In the genomic region with DNA sequence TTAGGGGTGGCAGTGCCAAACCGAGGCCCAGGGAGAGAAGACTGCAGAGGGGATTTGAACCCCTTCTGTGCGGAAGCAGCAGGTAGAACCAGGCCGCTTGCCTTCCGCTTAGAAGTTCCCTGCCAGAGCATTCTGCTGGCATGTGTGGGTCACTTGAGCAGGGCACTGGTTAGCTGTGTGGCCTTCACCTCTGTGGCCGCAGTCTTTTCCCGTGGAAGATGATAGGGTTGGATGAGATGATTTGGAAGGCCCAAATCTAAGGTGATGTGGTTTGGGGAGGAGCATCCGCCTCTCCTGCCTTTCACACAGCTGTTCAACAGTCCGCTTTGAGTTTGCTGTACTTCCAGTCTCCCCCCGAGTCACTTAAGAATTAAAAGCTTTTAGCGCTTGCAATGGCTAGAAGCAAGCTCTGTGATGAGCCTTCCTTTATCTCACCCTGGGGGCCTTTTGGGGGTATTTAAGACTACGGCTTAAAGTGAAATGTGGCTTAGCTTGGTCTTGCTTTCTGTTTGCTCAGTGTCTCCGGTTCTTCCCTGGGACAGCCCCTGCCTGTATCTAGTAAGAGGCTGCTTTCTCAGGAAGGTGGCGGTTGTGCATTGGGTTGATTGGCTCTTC, we compare ENCODE assay signal across 8 cellular contexts. TPM values are rescaled to one million over a fixed set of nuclear protein-coding genes. Genes with fewer than 3 reads are reported as not detected.
DNase-seq lines count a peak whose midpoint lies in the region; ATAC-seq, FAIRE-seq and TF ChIP-seq lines count a peak whose summit lies in the region.

No MANE protein-coding gene starts in this region.

- H3K9me3 ChIP-seq in SJCRH30 (replicated peaks) (no peaks in the 10 kb centered on the region), astrocyte (ENCODE audit: insufficient read depth, low read depth, low read length) (no peaks in the 10 kb centered on the region)

- peak overlapping the region; percentile 95 for H3K4me3 Mint-ChIP-seq in astrocyte (ENCODE audit: unreplicated experiment)

- H3K27ac Mint-ChIP-seq in astrocyte (ENCODE audit: unreplicated experiment) = peak overlapping the region; percentile 94

- H3K27me3 ChIP-seq in SJCRH30 (no peaks in the 10 kb centered on the region), astrocyte (ENCODE audit: insufficient read depth, low read length) (peaks cover 2% of the 10 kb centered on the region), kidney epithelial cell (ENCODE audit: control insufficient read depth, insufficient read depth, low read length) (no peaks in the 10 kb centered on the region)

- H3K9me3 Mint-ChIP-seq in astrocyte (ENCODE audit: unreplicated experiment) = peaks cover 2% of the 10 kb centered on the region

- H3K27me3 Mint-ChIP-seq in astrocyte (ENCODE audit: low read depth, unreplicated experiment) = no peaks in the 10 kb centered on the region

- peaks cover 37% of the 10 kb centered on the region for H3K79me2 ChIP-seq in astrocyte (ENCODE audit: insufficient read depth, low read length)

- H3K36me3 Mint-ChIP-seq in astrocyte (ENCODE audit: low read depth, unreplicated experiment) = peaks cover 10% of the 10 kb centered on the region

- peaks cover 5% of the 10 kb centered on the region for H3K4me1 ChIP-seq in SJCRH30
- peaks cover 8% of the 10 kb centered on the region for H3K4me1 ChIP-seq in astrocyte (ENCODE audit: insufficient read depth, low read length)

- peak overlapping the region; percentile 92 for H3K9ac ChIP-seq in astrocyte (ENCODE audit: low read length)

- peak overlapping the region; percentile 98 for H3K4me2 ChIP-seq in astrocyte (ENCODE audit: low read length)

- H3K4me1 Mint-ChIP-seq in astrocyte (ENCODE audit: low read depth, unreplicated experiment) = peaks cover 4% of the 10 kb centered on the region

- TF ChIP-seq CTCF in astrocyte (IDR thresholded peaks at IDR 0.05; ENCODE audit: insufficient read depth, low read depth, low read length) (no peak), kidney epithelial cell (IDR thresholded peaks at IDR 0.05; ENCODE audit: insufficient read depth, low read length, poor library complexity, severe bottlenecking) (no peak)

- peak; percentile 13 for DNase-seq in A172 (ENCODE audit: low spot score)
- DNase-seq in SJCRH30 = peak in 1 of 2 experiments; percentile 39
- DNase-seq in astrocyte (ENCODE audit: low read depth) = no peak
- DNase-seq in kidney epithelial cell (ENCODE audit: low read depth) = no peak
- peak; percentile 50 for DNase-seq in stimulated activated CD4-positive, alpha-beta T cell treated with anti-CD3 and anti-CD28 coated beads, Interleukin-4, amount 100 ng/mL, for 1 hour
- DNase-seq in NCI-H187 (lab: John Stamatoyannopoulos, UW) = no peak

- peaks cover 5% of the 10 kb centered on the region for H4K20me1 ChIP-seq in astrocyte (ENCODE audit: insufficient read depth, low read length)

- H3K4me3 ChIP-seq in SJCRH30 = peak overlapping the region; percentile 87
- H3K4me3 ChIP-seq in astrocyte (ENCODE audit: insufficient read depth, low read depth, low read length) = peak overlapping the region; percentile 88
- peak overlapping the region; percentile 89 for H3K4me3 ChIP-seq in kidney epithelial cell (ENCODE audit: low read depth, low read length)

- peak overlapping the region; percentile 97 for H2AFZ ChIP-seq in astrocyte (ENCODE audit: low read depth, low read length)

- peak; percentile 10 for ATAC-seq in GM18520 (IDR thresholded peaks at IDR 0.05; ENCODE audit: unreplicated experiment)
- ATAC-seq in HG03066 (IDR thresholded peaks at IDR 0.05; ENCODE audit: low read depth, unreplicated experiment) = peak; percentile 33

- H3K36me3 ChIP-seq in SJCRH30 (peaks cover 2% of the 10 kb centered on the region; the same call in 1 of the 2 replicates), astrocyte (ENCODE audit: insufficient read depth, low read length) (peaks cover 7% of the 10 kb centered on the region), kidney epithelial cell (ENCODE audit: control insufficient read depth, insufficient read depth, low read length) (no peaks in the 10 kb centered on the region)

- FAIRE-seq in astrocyte (lab: Jason Lieb, UNC) = no peak

- H3K27ac ChIP-seq in SJCRH30 (peak overlapping the region; percentile 67), astrocyte (ENCODE audit: low read depth, low read length) (peak overlapping the region; percentile 68)

RNA-seq across cellular contexts. Expression of a gene that starts 0.7 kb away (rescaled TPM):
- 24.1 and 26.3 TPM in 2 replicates for total RNA-seq in A172 (2014; rRNA removed; shearing (Covaris generic))
- 39.1 and 45.2 TPM in 2 replicates for total RNA-seq in SJCRH30 (2014; rRNA removed; shearing (Covaris generic))
- total RNA-seq in astrocyte (44.1 and 47.0 TPM in 2 replicates), kidney epithelial cell (22.9 and 27.0 TPM in 2 replicates)

Comparison
In these comparisons a context has a peak if more than half of its experiments do, and no peak if none do; other contexts are left out.
1. DNase-seq: peak in A172 (single experiment) and stimulated activated CD4-positive, alpha-beta T cell treated with anti-CD3 and anti-CD28 coated beads, Interleukin-4, amount 100 ng/mL, for 1 hour (single experiment); none in astrocyte (single experiment), kidney epithelial cell (single experiment) and NCI-H187 (0 of 2).
2. Peak in every context shown above with its lines, with median percentiles within 50 percentile points of each other: H3K4me3 ChIP-seq.